1 cellular context compared by ENCODE assay signal in genomic region chr9:71079451-71079850, GRCh38.
TF ChIP-seq lines count a peak whose summit lies in the region.

No MANE protein-coding gene starts in this region.

TF ChIP-seq in HepG2, 621 proteins besides CTCF, POLR2A, EP300 and RAD21 (continued from another document):
- TF ChIP-seq ZNF737 (CRISPR knock-in tag; IDR thresholded peaks at IDR 0.05; ENCODE audit: borderline replicate concordance) = no peak
- no peak for TF ChIP-seq ZNF350 (CRISPR knock-in tag; IDR thresholded peaks at IDR 0.05; ENCODE audit: borderline replicate concordance, low read depth)
- no peak for TF ChIP-seq PRDM10 (CRISPR knock-in tag; IDR thresholded peaks at IDR 0.05; ENCODE audit: low read depth)
- no peak for TF ChIP-seq DNMT1 (CRISPR knock-in tag; IDR thresholded peaks at IDR 0.05)
- no peak for TF ChIP-seq SRF (IDR thresholded peaks at IDR 0.05; ENCODE audit: low read depth, low read length)
- TF ChIP-seq TCF7 (IDR thresholded peaks at IDR 0.05; ENCODE audit: low read depth) = no peak
- no peak for TF ChIP-seq SALL1 (CRISPR knock-in tag; IDR thresholded peaks at IDR 0.05)
- TF ChIP-seq ZNF24 (IDR thresholded peaks at IDR 0.05) = no peak
- no peak for TF ChIP-seq ZNF768 (CRISPR knock-in tag; IDR thresholded peaks at IDR 0.05)
- no peak for TF ChIP-seq FOXJ3 (CRISPR knock-in tag; IDR thresholded peaks at IDR 0.05; ENCODE audit: borderline replicate concordance)
- TF ChIP-seq E2F1 (CRISPR knock-in tag; IDR thresholded peaks at IDR 0.05) = no peak
- TF ChIP-seq ZSCAN31 (CRISPR knock-in tag; IDR thresholded peaks at IDR 0.05; ENCODE audit: low read depth) = no peak
TF ChIP-seq in HepG2: peak in this region for 0.
